ENCODE assay signal across 1 cellular context in the genomic region with DNA sequence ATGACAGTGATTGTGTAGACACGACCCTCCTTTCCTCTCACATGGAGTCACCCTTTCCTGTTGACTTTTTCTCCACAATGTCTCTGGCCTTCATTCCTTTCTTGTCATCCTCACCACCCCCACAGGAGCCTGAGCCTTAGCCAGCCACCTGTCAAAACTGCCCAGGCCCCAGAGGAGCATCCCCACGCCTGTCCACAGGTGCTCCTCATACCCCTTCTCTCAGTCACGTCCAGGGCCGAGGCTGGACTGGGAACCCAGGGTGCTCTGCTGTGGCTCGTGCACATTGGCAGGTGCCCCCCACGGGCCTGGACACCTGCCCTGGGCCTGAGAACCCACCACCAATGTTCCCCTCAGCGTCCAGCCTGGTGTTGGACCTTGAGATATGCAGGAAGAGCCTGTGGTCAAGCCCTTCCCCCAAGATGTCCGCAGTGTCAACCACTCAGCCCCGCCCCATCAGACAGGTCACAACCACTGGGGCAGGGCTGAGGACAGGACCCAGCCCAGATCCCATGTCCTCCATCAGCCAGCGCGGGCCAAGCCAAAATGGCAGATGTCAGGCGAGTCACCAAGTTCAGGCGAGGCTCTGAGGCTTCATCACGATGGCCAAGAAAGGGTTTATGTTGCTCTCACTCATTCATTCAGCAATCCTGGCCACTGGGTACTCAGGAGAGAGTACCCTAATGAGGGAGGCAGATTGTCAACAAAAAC.
TF ChIP-seq lines count a peak whose summit lies in the region.

No MANE protein-coding gene starts in this region.

TF ChIP-seq in K562, 482 proteins besides CTCF, POLR2A, EP300 and RAD21 (continued from another document):
- TF ChIP-seq, protein P1, sequence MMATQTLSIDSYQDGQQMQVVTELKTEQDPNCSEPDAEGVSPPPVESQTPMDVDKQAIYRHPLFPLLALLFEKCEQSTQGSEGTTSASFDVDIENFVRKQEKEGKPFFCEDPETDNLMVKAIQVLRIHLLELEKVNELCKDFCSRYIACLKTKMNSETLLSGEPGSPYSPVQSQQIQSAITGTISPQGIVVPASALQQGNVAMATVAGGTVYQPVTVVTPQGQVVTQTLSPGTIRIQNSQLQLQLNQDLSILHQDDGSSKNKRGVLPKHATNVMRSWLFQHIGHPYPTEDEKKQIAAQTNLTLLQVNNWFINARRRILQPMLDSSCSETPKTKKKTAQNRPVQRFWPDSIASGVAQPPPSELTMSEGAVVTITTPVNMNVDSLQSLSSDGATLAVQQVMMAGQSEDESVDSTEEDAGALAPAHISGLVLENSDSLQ (IDR thresholded peaks at IDR 0.05): peak; percentile 79
- TF ChIP-seq NRF1 (conservative IDR thresholded peaks at IDR 0.05 in 1 of 2, IDR thresholded peaks at IDR 0.05 in 1 of 2): peak; percentile 45 to 62; a peak in 3 of 4 replicates
- TF ChIP-seq, protein P2, sequence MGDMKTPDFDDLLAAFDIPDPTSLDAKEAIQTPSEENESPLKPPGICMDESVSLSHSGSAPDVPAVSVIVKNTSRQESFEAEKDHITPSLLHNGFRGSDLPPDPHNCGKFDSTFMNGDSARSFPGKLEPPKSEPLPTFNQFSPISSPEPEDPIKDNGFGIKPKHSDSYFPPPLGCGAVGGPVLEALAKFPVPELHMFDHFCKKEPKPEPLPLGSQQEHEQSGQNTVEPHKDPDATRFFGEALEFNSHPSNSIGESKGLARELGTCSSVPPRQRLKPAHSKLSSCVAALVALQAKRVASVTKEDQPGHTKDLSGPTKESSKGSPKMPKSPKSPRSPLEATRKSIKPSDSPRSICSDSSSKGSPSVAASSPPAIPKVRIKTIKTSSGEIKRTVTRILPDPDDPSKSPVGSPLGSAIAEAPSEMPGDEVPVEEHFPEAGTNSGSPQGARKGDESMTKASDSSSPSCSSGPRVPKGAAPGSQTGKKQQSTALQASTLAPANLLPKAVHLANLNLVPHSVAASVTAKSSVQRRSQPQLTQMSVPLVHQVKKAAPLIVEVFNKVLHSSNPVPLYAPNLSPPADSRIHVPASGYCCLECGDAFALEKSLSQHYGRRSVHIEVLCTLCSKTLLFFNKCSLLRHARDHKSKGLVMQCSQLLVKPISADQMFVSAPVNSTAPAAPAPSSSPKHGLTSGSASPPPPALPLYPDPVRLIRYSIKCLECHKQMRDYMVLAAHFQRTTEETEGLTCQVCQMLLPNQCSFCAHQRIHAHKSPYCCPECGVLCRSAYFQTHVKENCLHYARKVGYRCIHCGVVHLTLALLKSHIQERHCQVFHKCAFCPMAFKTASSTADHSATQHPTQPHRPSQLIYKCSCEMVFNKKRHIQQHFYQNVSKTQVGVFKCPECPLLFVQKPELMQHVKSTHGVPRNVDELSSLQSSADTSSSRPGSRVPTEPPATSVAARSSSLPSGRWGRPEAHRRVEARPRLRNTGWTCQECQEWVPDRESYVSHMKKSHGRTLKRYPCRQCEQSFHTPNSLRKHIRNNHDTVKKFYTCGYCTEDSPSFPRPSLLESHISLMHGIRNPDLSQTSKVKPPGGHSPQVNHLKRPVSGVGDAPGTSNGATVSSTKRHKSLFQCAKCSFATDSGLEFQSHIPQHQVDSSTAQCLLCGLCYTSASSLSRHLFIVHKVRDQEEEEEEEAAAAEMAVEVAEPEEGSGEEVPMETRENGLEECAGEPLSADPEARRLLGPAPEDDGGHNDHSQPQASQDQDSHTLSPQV (IDR thresholded peaks at IDR 0.05): peak; percentile 41; the same call in 1 of the 2 replicates
- no peak for TF ChIP-seq GABPA (tag; conservative IDR thresholded peaks at IDR 0.05; ENCODE audit: low read depth)
- TF ChIP-seq, protein P3, sequence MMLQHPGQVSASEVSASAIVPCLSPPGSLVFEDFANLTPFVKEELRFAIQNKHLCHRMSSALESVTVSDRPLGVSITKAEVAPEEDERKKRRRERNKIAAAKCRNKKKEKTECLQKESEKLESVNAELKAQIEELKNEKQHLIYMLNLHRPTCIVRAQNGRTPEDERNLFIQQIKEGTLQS (IDR thresholded peaks at IDR 0.05): no peak
- TF ChIP-seq, protein P3 (CRISPR knock-in tag; conservative IDR thresholded peaks at IDR 0.05): no peak
- TF ChIP-seq BDP1 (IDR thresholded peaks at IDR 0.05; ENCODE audit: insufficient read depth, insufficient read length): no peak
- TF ChIP-seq POLR2G (IDR thresholded peaks at IDR 0.05; ENCODE audit: low read depth, low read length): peak; percentile 65
- no peak for TF ChIP-seq ZNF253 (CRISPR knock-in tag; conservative IDR thresholded peaks at IDR 0.05)
- TF ChIP-seq, protein P4, sequence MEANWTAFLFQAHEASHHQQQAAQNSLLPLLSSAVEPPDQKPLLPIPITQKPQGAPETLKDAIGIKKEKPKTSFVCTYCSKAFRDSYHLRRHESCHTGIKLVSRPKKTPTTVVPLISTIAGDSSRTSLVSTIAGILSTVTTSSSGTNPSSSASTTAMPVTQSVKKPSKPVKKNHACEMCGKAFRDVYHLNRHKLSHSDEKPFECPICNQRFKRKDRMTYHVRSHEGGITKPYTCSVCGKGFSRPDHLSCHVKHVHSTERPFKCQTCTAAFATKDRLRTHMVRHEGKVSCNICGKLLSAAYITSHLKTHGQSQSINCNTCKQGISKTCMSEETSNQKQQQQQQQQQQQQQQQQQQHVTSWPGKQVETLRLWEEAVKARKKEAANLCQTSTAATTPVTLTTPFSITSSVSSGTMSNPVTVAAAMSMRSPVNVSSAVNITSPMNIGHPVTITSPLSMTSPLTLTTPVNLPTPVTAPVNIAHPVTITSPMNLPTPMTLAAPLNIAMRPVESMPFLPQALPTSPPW (CRISPR knock-in tag; IDR thresholded peaks at IDR 0.05): peak; percentile 39; the same call in 1 of the 2 replicates
- peak; percentile 34; the same call in 1 of the 2 replicates for TF ChIP-seq ESRRA (IDR thresholded peaks at IDR 0.05; ENCODE audit: borderline replicate concordance, low read depth)
- 0 out of 2 replicates have a peak, but pooled peaks have one; percentile 23 for TF ChIP-seq PML (IDR thresholded peaks at IDR 0.05; ENCODE audit: low read length)
- TF ChIP-seq RUNX1 (IDR thresholded peaks at IDR 0.05; ENCODE audit: low read depth): no peak
- TF ChIP-seq, protein P5, sequence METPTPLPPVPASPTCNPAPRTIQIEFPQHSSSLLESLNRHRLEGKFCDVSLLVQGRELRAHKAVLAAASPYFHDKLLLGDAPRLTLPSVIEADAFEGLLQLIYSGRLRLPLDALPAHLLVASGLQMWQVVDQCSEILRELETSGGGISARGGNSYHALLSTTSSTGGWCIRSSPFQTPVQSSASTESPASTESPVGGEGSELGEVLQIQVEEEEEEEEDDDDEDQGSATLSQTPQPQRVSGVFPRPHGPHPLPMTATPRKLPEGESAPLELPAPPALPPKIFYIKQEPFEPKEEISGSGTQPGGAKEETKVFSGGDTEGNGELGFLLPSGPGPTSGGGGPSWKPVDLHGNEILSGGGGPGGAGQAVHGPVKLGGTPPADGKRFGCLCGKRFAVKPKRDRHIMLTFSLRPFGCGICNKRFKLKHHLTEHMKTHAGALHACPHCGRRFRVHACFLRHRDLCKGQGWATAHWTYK (CRISPR knock-in tag; IDR thresholded peaks at IDR 0.05): 0 out of 2 replicates have a peak, but pooled peaks have one; percentile 17
- TF ChIP-seq, protein P6, sequence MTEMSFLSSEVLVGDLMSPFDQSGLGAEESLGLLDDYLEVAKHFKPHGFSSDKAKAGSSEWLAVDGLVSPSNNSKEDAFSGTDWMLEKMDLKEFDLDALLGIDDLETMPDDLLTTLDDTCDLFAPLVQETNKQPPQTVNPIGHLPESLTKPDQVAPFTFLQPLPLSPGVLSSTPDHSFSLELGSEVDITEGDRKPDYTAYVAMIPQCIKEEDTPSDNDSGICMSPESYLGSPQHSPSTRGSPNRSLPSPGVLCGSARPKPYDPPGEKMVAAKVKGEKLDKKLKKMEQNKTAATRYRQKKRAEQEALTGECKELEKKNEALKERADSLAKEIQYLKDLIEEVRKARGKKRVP (CRISPR knock-in tag; IDR thresholded peaks at IDR 0.05): no peak
- no peak for TF ChIP-seq NR2C2 (CRISPR knock-in tag; IDR thresholded peaks at IDR 0.05)
- peak; percentile 70; the same call in 1 of the 2 replicates for TF ChIP-seq NR2C2 (tag; IDR thresholded peaks at IDR 0.05)
- TF ChIP-seq, protein P7, sequence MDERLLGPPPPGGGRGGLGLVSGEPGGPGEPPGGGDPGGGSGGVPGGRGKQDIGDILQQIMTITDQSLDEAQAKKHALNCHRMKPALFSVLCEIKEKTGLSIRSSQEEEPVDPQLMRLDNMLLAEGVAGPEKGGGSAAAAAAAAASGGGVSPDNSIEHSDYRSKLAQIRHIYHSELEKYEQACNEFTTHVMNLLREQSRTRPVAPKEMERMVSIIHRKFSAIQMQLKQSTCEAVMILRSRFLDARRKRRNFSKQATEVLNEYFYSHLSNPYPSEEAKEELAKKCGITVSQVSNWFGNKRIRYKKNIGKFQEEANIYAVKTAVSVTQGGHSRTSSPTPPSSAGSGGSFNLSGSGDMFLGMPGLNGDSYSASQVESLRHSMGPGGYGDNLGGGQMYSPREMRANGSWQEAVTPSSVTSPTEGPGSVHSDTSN (CRISPR knock-in tag; IDR thresholded peaks at IDR 0.05; ENCODE audit: low read depth): no peak
- TF ChIP-seq, protein P7 (tag; conservative IDR thresholded peaks at IDR 0.05; ENCODE audit: low read depth): no peak
- TF ChIP-seq CREM (IDR thresholded peaks at IDR 0.05; ENCODE audit: low read depth): peak; percentile 52; the same call in 1 of the 2 replicates
- peak; percentile 34 for TF ChIP-seq RBBP5 (IDR thresholded peaks at IDR 0.05; ENCODE audit: borderline replicate concordance, insufficient read depth, low read length, poor library complexity, severe bottlenecking)
- no peak for TF ChIP-seq MTA3 (IDR thresholded peaks at IDR 0.05; ENCODE audit: borderline replicate concordance)
- no peak for TF ChIP-seq PHB2 (IDR thresholded peaks at IDR 0.05; ENCODE audit: low read depth)
- 0 out of 2 replicates have a peak, but pooled peaks have one; percentile 17 for TF ChIP-seq ATF7 (IDR thresholded peaks at IDR 0.05)
- TF ChIP-seq MYBL2 (IDR thresholded peaks at IDR 0.05; ENCODE audit: low read depth): no peak
- TF ChIP-seq MYBL2 (CRISPR knock-in tag; IDR thresholded peaks at IDR 0.05; ENCODE audit: borderline replicate concordance): no peak
- peak; percentile 40; the same call in 1 of the 2 replicates for TF ChIP-seq TEAD4 (IDR thresholded peaks at IDR 0.05; ENCODE audit: low read length)
- TF ChIP-seq TEAD4 (CRISPR knock-in tag; IDR thresholded peaks at IDR 0.05; ENCODE audit: borderline replicate concordance): no peak
- peak; percentile 54 for TF ChIP-seq KAT8 (IDR thresholded peaks at IDR 0.05; ENCODE audit: low read depth)
- no peak for TF ChIP-seq CBX1 (IDR thresholded peaks at IDR 0.05; ENCODE audit: low read depth)
- no peak for TF ChIP-seq KHSRP (IDR thresholded peaks at IDR 0.05)
- TF ChIP-seq MAZ (CRISPR knock-in tag; conservative IDR thresholded peaks at IDR 0.05 in 1 of 2, IDR thresholded peaks at IDR 0.05 in 1 of 2): peak; percentile 26 to 73; a peak in 1 of 4 replicates
- no peak for TF ChIP-seq NFIC (IDR thresholded peaks at IDR 0.05)
- no peak for TF ChIP-seq ZNF445 (CRISPR knock-in tag; IDR thresholded peaks at IDR 0.05; ENCODE audit: low read depth)
- TF ChIP-seq CXXC5 (CRISPR knock-in tag; IDR thresholded peaks at IDR 0.05): peak; percentile 38; the same call in 1 of the 2 replicates
- TF ChIP-seq, protein P8, sequence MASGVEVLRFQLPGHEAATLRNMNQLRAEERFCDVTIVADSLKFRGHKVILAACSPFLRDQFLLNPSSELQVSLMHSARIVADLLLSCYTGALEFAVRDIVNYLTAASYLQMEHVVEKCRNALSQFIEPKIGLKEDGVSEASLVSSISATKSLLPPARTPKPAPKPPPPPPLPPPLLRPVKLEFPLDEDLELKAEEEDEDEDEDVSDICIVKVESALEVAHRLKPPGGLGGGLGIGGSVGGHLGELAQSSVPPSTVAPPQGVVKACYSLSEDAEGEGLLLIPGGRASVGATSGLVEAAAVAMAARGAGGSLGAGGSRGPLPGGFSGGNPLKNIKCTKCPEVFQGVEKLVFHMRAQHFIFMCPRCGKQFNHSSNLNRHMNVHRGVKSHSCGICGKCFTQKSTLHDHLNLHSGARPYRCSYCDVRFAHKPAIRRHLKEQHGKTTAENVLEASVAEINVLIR (CRISPR knock-in tag; IDR thresholded peaks at IDR 0.05): no peak
- TF ChIP-seq, protein P9, sequence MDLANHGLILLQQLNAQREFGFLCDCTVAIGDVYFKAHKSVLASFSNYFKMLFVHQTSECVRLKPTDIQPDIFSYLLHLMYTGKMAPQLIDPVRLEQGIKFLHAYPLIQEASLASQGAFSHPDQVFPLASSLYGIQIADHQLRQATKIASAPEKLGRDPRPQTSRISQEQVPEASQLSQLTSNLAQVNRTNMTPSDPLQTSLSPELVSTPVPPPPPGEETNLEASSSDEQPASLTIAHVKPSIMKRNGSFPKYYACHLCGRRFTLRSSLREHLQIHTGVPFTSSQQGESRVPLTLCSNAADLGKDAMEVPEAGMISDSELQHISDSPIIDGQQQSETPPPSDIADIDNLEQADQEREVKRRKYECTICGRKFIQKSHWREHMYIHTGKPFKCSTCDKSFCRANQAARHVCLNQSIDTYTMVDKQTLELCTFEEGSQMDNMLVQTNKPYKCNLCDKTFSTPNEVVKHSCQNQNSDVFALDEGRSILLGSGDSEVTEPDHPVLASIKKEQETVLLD (IDR thresholded peaks at IDR 0.05): no peak
- TF ChIP-seq JUND (IDR thresholded peaks at IDR 0.05; ENCODE audit: borderline replicate concordance, low read depth, low read length): peak; percentile 61
- no peak; the same call in 2 of the 3 replicates for TF ChIP-seq JUND (tag; IDR thresholded peaks at IDR 0.05; ENCODE audit: borderline replicate concordance, low read depth, low read length)
- TF ChIP-seq NCOA2 (IDR thresholded peaks at IDR 0.05; ENCODE audit: partially characterized antibody in 2 of 2): no peak
- TF ChIP-seq ZC3H11A (IDR thresholded peaks at IDR 0.05; ENCODE audit: low read depth, low read length): no peak
- TF ChIP-seq L3MBTL2 (IDR thresholded peaks at IDR 0.05): 0 out of 2 replicates have a peak, but pooled peaks have one; percentile 43
- no peak for TF ChIP-seq NR4A1 (CRISPR knock-in tag; IDR thresholded peaks at IDR 0.05)
- peak; percentile 63; the same call in 1 of the 2 replicates for TF ChIP-seq NR4A1 (tag; IDR thresholded peaks at IDR 0.05)
- peak; percentile 64; the same call in 1 of the 2 replicates for TF ChIP-seq SMAD4 (CRISPR knock-in tag; conservative IDR thresholded peaks at IDR 0.05)
- 0 out of 2 replicates have a peak, but pooled peaks have one; percentile 5 for TF ChIP-seq TCF3 (CRISPR knock-in tag; IDR thresholded peaks at IDR 0.05)
- TF ChIP-seq MYC (IDR thresholded peaks at IDR 0.05; ENCODE audit: low read depth, low read length): peak; percentile 46
- TF ChIP-seq MYC (CRISPR knock-in tag; IDR thresholded peaks at IDR 0.05; ENCODE audit: borderline replicate concordance, low read depth): no peak
- 0 out of 2 replicates have a peak, but pooled peaks have one; percentile 54 for TF ChIP-seq ZNF197 (CRISPR knock-in tag; IDR thresholded peaks at IDR 0.05; ENCODE audit: low read depth)
- TF ChIP-seq ZNF589 (CRISPR knock-in tag; IDR thresholded peaks at IDR 0.05; ENCODE audit: low read depth): peak; percentile 61; the same call in 1 of the 2 replicates
TF ChIP-seq in K562: peak in this region for 43.
